Comparison of ENCODE assay signal across 28 cellular contexts in the genomic region with DNA sequence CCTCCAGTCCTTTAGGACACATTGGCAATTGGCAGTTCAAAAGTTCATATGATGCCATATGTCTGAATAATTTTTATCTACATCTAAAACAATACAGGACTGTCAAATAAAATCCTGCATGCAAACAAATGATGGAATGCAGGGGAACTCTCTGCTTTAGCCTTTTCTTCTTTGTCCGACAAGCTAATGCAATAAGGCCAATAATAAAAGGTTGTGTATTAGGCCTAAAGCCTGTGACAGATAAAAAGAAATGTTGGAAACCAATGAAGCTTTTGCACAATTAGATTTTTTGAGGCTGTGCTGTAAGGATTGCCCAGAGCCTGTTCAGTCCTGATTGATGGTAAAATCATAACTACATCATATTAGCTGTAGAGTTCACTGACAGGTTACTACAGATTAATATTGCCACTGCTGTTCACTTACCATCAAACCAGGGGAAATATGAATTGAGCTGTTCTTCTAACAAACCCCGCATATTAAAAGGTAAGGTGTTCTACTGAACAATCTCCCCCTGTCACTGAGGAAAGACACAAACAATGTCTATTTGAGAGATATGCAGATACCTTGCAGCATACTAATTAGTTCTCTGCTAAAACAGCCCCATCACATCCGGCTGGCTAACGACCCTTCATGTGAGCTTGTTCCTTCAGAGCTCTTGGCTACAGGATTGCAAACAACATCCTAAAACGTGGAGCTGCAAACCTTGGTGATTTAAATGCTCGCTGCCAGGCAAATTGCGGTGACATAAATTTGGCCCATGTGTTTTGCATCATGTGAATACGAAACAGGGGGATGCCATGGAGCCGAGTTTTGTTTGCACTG.
"Had no signal": no experiment of that assay in that cellular context is flagged by ENCODE, and none has a peak within 500 bp of the region (broad histone marks: within the 10 kb centered on the region; RNA-seq: fewer than 3 reads in every experiment).

No MANE protein-coding gene starts in this region.

- H3K79me2 ChIP-seq: hepatocyte had no signal

- H3K4me3 Mint-ChIP-seq: memory B cell; naive B cell; natural killer cell treated with Interleukin-12 subunit alpha and Interleukin-12 subunit beta and Interleukin-15 and Interleukin-18, amount 100 ng/mL, for 72 hours; stimulated activated naive CD8-positive, alpha-beta T cell treated with anti-CD3 and anti-CD28 coated beads, Interleukin-15, amount 100 ng/mL, for 72 hours; type B pancreatic cell had no signal

- H2AFZ ChIP-seq: hepatocyte had no signal

- H3K27ac Mint-ChIP-seq: memory B cell; naive B cell; natural killer cell treated with Interleukin-12 subunit alpha and Interleukin-12 subunit beta and Interleukin-15 and Interleukin-18, amount 100 ng/mL, for 72 hours; stimulated activated naive CD8-positive, alpha-beta T cell treated with anti-CD3 and anti-CD28 coated beads, Interleukin-15, amount 100 ng/mL, for 72 hours; type B pancreatic cell had no signal

- ATAC-seq: foreskin keratinocyte; gastroesophageal sphincter; heart left ventricle; left lobe of liver; natural killer cell treated with Interleukin-12 subunit alpha and Interleukin-12 subunit beta and Interleukin-15 and Interleukin-18, amount 100 ng/mL, for 72 hours; sciatic nerve; stimulated activated naive CD8-positive, alpha-beta T cell treated with anti-CD3 and anti-CD28 coated beads, Interleukin-15, amount 100 ng/mL, for 72 hours had no signal

- DNase-seq: dermis blood vessel endothelial cell; effector memory CD4-positive, alpha-beta T cell; foreskin keratinocyte; heart left ventricle; kidney; naive B cell; stimulated activated CD4-positive, alpha-beta T cell treated with anti-CD3 and anti-CD28 coated beads, Interleukin-12 subunit alpha, Interleukin-12 subunit beta, amount 100 ng/mL, for 4 hours; stimulated activated CD4-positive, alpha-beta T cell treated with anti-CD3 and anti-CD28 coated beads, Interleukin-1b, Interleukin-23, amount 100 ng/mL, for 48 hours; stimulated activated CD4-positive, alpha-beta T cell treated with anti-CD3 and anti-CD28 coated beads, Interleukin-4, amount 100 ng/mL, for 1 hour; stimulated activated CD8-positive, alpha-beta memory T cell treated with anti-CD3 and anti-CD28 coated beads, Interleukin-4, amount 100 ng/mL, for 48 hours; stimulated activated naive CD4-positive, alpha-beta T cell; stimulated activated naive CD8-positive, alpha-beta T cell treated with anti-CD3 and anti-CD28 coated beads, Interleukin-15, amount 100 ng/mL, for 72 hours; thyroid gland had no signal

- H3K9me3 ChIP-seq: esophagus muscularis mucosa, gastroesophageal sphincter, heart left ventricle, mucosa of descending colon, prostate gland, right atrium auricular region, thyroid gland had no signal

- FAIRE-seq: endothelial cell of umbilical vein, kidney had no signal

- H3K27ac ChIP-seq: coronary artery, esophagus muscularis mucosa, foreskin keratinocyte, gastroesophageal sphincter, heart left ventricle, hepatocyte, prostate gland, right atrium auricular region, thyroid gland had no signal

- H3K9me3 Mint-ChIP-seq: natural killer cell treated with Interleukin-12 subunit alpha and Interleukin-12 subunit beta and Interleukin-15 and Interleukin-18, amount 100 ng/mL, for 72 hours; type B pancreatic cell had no signal

- H3K36me3 Mint-ChIP-seq: memory B cell; naive B cell; natural killer cell treated with Interleukin-12 subunit alpha and Interleukin-12 subunit beta and Interleukin-15 and Interleukin-18, amount 100 ng/mL, for 72 hours; type B pancreatic cell had no signal

- H3K4me1 ChIP-seq: esophagus muscularis mucosa, foreskin keratinocyte, gastroesophageal sphincter, heart left ventricle, prostate gland, right atrium auricular region, thyroid gland had no signal

- H3K4me3 ChIP-seq: coronary artery, esophagus muscularis mucosa, gastroesophageal sphincter, heart left ventricle, hepatocyte, lung, mucosa of descending colon, prostate gland, right atrium auricular region, smooth muscle cell, thyroid gland had no signal

- H3K4me2 ChIP-seq: hepatocyte, smooth muscle cell had no signal

- H3K36me3 ChIP-seq: esophagus muscularis mucosa, gastroesophageal sphincter, heart left ventricle, prostate gland, right atrium auricular region, thyroid gland had no signal

- H3K4me1 Mint-ChIP-seq: memory B cell; naive B cell; stimulated activated naive CD8-positive, alpha-beta T cell treated with anti-CD3 and anti-CD28 coated beads, Interleukin-15, amount 100 ng/mL, for 72 hours had no signal

- H3K27me3 ChIP-seq: hepatocyte, right atrium auricular region, thyroid gland had no signal
